In genomic region chr15:90994059-90994416, GRCh38 we compare ENCODE assay signal across 8 cellular contexts. TPM values are rescaled to one million over a fixed set of nuclear protein-coding genes. Genes with fewer than 3 reads are reported as not detected.
DNase-seq lines count a peak whose midpoint lies in the region; ATAC-seq and TF ChIP-seq lines count a peak whose summit lies in the region.

No MANE protein-coding gene starts in this region.

- no peak overlapping the region for H3K9ac ChIP-seq in parathyroid adenoma

- peak overlapping the region; percentile 94 for H2AFZ ChIP-seq in parathyroid adenoma

- no peaks in the 10 kb centered on the region for H3K79me2 ChIP-seq in parathyroid adenoma

- TF ChIP-seq CTCF in 22Rv1 (IDR thresholded peaks at IDR 0.05) (no peak), WERI-Rb-1 (IDR thresholded peaks at IDR 0.05; ENCODE audit: low read depth, low read length) (no peak), fibroblast of villous mesenchyme (IDR thresholded peaks at IDR 0.05; ENCODE audit: insufficient read depth, low read depth, low read length) (no peak), parathyroid adenoma (IDR thresholded peaks at IDR 0.05) (no peak)

- H3K4me2 ChIP-seq in parathyroid adenoma (ENCODE audit: low read length), result peak overlapping the region; percentile 86

- H3K36me3 ChIP-seq in WERI-Rb-1 (peaks cover 38% of the 10 kb centered on the region), parathyroid adenoma (ENCODE audit: control insufficient read depth, insufficient read depth, low read length) (no peaks in the 10 kb centered on the region)

- H3K27ac ChIP-seq in 22Rv1 (peak overlapping the region; percentile 92), WERI-Rb-1 (peak overlapping the region; percentile 99), parathyroid adenoma (peak overlapping the region; percentile 47)

- peak; percentile 19 for ATAC-seq in GM18511 (IDR thresholded peaks at IDR 0.05; ENCODE audit: unreplicated experiment)
- ATAC-seq in HG03025 (IDR thresholded peaks at IDR 0.05; ENCODE audit: low FRiP score, unreplicated experiment), result peak; percentile 26

- H3K9me3 ChIP-seq in WERI-Rb-1 (ENCODE audit: severe bottlenecking), result no peaks in the 10 kb centered on the region
- no peaks in the 10 kb centered on the region for H3K9me3 ChIP-seq in parathyroid adenoma (ENCODE audit: control insufficient read depth, low read length)

- DNase-seq in WERI-Rb-1 (no peak), fibroblast of villous mesenchyme (ENCODE audit: low read depth) (no peak), MV-4-11 (lab: John Stamatoyannopoulos, UW) (no peak), cortex of kidney (lab: John Stamatoyannopoulos, UW) (no peak)

- no peaks in the 10 kb centered on the region for H3K4me1 ChIP-seq in parathyroid adenoma

- H3K4me3 ChIP-seq in WERI-Rb-1 (ENCODE audit: low read depth, low read length), result peak overlapping the region; percentile 86
- H3K4me3 ChIP-seq in fibroblast of villous mesenchyme (ENCODE audit: low read depth, low read length), result peak overlapping the region; percentile 99
- peak overlapping the region; percentile 91 for H3K4me3 ChIP-seq in parathyroid adenoma (ENCODE audit: low read depth, low read length)

- H3K27me3 ChIP-seq in WERI-Rb-1 (ENCODE audit: insufficient read depth, low read depth, severe bottlenecking), result no peaks in the 10 kb centered on the region
- no peaks in the 10 kb centered on the region for H3K27me3 ChIP-seq in parathyroid adenoma (ENCODE audit: control insufficient read depth, insufficient read depth, low read length)

RNA-seq across cellular contexts. Expression of gene PRC1, which starts 0.3 kb away (rescaled TPM):
- total RNA-seq in fibroblast of villous mesenchyme, result 61.5 and 113 TPM in 2 replicates

RNA-seq across cellular contexts. Expression of gene VPS33B, which starts 28.4 kb away (rescaled TPM):
- total RNA-seq in fibroblast of villous mesenchyme, result 6.0 and 8.4 TPM in 2 replicates

RNA-seq across cellular contexts. Expression of gene RCCD1, which starts 39.4 kb away (rescaled TPM):
- total RNA-seq in fibroblast of villous mesenchyme, result 12.9 and 14.7 TPM in 2 replicates

RNA-seq across cellular contexts. Expression of gene UNC45A, which starts 59.0 kb away (rescaled TPM):
- 65.1 and 69.1 TPM in 2 replicates for total RNA-seq in fibroblast of villous mesenchyme

Comparison
In these comparisons a context has a peak if more than half of its experiments do, and no peak if none do; other contexts are left out.
1. H3K27ac ChIP-seq: peak in every context shown above with its lines; median percentile 99 in WERI-Rb-1; 92 in 22Rv1; 47 in parathyroid adenoma.